In the genomic region with DNA sequence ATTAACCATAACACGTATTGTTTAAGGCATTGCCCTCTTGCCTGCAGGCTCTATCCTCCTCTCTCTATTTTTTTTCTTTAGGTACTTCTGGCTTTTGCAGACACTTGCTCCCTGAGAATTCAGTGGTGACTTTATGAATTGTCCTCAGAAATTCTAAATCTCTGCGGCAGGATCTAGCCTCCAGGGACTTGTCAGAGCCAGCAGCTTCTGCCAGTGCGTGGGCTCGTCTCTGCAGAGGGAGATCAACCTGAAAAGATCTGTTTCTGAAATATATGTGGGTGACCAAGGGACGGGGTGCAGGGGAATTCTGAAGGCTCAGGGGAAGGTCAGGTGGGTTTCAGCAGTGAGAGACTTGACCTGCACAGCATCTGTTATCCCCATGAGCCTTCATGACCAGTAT, we compare ENCODE assay signal across 22 cellular contexts.
"Had no signal": no experiment of that assay in that cellular context is flagged by ENCODE, and none has a peak within 500 bp of the region (broad histone marks: within the 10 kb centered on the region; RNA-seq: fewer than 3 reads in every experiment).

No MANE protein-coding gene starts in this region.

- H3K4me1 Mint-ChIP-seq: naive B cell; stimulated activated effector memory CD8-positive, alpha-beta T cell treated with anti-CD3 and anti-CD28 coated beads, Interleukin-12 subunit alpha, Interleukin-12 subunit beta, amount 100 ng/mL, for 72 hours had no signal

- ATAC-seq: esophagus mucosa; heart right ventricle; stimulated activated effector memory CD8-positive, alpha-beta T cell treated with anti-CD3 and anti-CD28 coated beads, Interleukin-12 subunit alpha, Interleukin-12 subunit beta, amount 100 ng/mL, for 72 hours; stimulated activated naive CD8-positive, alpha-beta T cell treated with anti-CD3 and anti-CD28 coated beads, Interleukin-15, Interleukin-2, amounts not matched to agents 100 U/mL and 50 U/mL, for 24 hours had no signal

- H3K4me3 ChIP-seq: heart right ventricle, ovary, right atrium auricular region, sigmoid colon, skin epidermis, tibial artery, upper lobe of left lung, vagina had no signal

- H3K36me3 Mint-ChIP-seq: naive B cell; stimulated activated effector memory CD8-positive, alpha-beta T cell treated with anti-CD3 and anti-CD28 coated beads, Interleukin-12 subunit alpha, Interleukin-12 subunit beta, amount 100 ng/mL, for 72 hours had no signal

- H3K9me3 ChIP-seq: heart right ventricle, ovary, right atrium auricular region, sigmoid colon, tibial artery, upper lobe of left lung, vagina had no signal

- H3K36me3 ChIP-seq: ovary had no signal

- DNase-seq: dermis blood vessel endothelial cell; heart right ventricle; hypothalamus; kidney glomerular epithelial cell; mesendoderm; naive B cell; nephron progenitor cell; ovary; sigmoid colon; stimulated activated CD4-positive, alpha-beta T cell treated with anti-CD3 and anti-CD28 coated beads, Interleukin-4, amount 100 ng/mL, for 1 hour; stimulated activated CD8-positive, alpha-beta memory T cell treated with anti-CD3 and anti-CD28 coated beads, Interleukin-4, amount 100 ng/mL, for 48 hours; stimulated activated naive CD8-positive, alpha-beta T cell treated with anti-CD3 and anti-CD28 coated beads, Interleukin-15, Interleukin-2, amounts not matched to agents 100 U/mL and 50 U/mL, for 24 hours; tibial artery; upper lobe of left lung had no signal

- H3K4me3 Mint-ChIP-seq: naive B cell; nephron progenitor cell; stimulated activated effector memory CD8-positive, alpha-beta T cell treated with anti-CD3 and anti-CD28 coated beads, Interleukin-12 subunit alpha, Interleukin-12 subunit beta, amount 100 ng/mL, for 72 hours had no signal

- H3K27me3 ChIP-seq: heart right ventricle, ovary, right atrium auricular region, sigmoid colon, tibial artery, upper lobe of left lung, vagina had no signal

- H3K9me3 Mint-ChIP-seq: nephron progenitor cell; stimulated activated effector memory CD8-positive, alpha-beta T cell treated with anti-CD3 and anti-CD28 coated beads, Interleukin-12 subunit alpha, Interleukin-12 subunit beta, amount 100 ng/mL, for 72 hours had no signal

- H3K27ac ChIP-seq: ovary, right atrium auricular region, sigmoid colon, skin epidermis, tibial artery, upper lobe of left lung, vagina had no signal

- H3K27ac Mint-ChIP-seq: naive B cell; nephron progenitor cell; stimulated activated effector memory CD8-positive, alpha-beta T cell treated with anti-CD3 and anti-CD28 coated beads, Interleukin-12 subunit alpha, Interleukin-12 subunit beta, amount 100 ng/mL, for 72 hours had no signal

- H3K4me1 ChIP-seq: upper lobe of left lung, vagina had no signal

- FAIRE-seq: colon, frontal cortex, islet of Langerhans had no signal
